In genomic region chr1:235068155-235069121, GRCh38 we compare ENCODE assay signal across 9 cellular contexts.
DNase-seq lines count a peak whose midpoint lies in the region; ATAC-seq and TF ChIP-seq lines count a peak whose summit lies in the region.
"Had no signal": no experiment of that assay in that cellular context is flagged by ENCODE, and none has a peak within 500 bp of the region (broad histone marks: within the 10 kb centered on the region; RNA-seq: fewer than 3 reads in every experiment).

No MANE protein-coding gene starts in this region.

- POLR2A ChIA-PET in PC-9 (lab: Charles Lee; ENCODE audit: unreplicated experiment), result interaction anchor here (0.6 to 1.1 kb wide), 15 partner anchors 11 to 859 kb away, joined by 3 to 11 read pairs (median 7); no protein-coding TSS in a partner anchor

- H2AFZ ChIP-seq in PC-9 (no peak overlapping the region), trophoblast cell (ENCODE audit: insufficient read depth, low read length, poor library complexity) (peak overlapping the region; percentile 17)

- H3K14ac ChIP-seq in trophoblast cell (ENCODE audit: low read length), result no peak overlapping the region

- H2BK12ac ChIP-seq in trophoblast cell (ENCODE audit: low read length), result peak overlapping the region; percentile 10

- H3K79me2 ChIP-seq in PC-9 (ENCODE audit: low read depth) (peaks cover 40% of the 10 kb centered on the region), trophoblast cell (ENCODE audit: control insufficient read depth, insufficient read depth, low read length, poor library complexity) (no peaks in the 10 kb centered on the region)

- BruUV-seq in PC-9 (replicated peaks; lab: Mats Ljungman, UMichigan), result TSS peak; percentile 98

- H4K20me1 ChIP-seq in BLaER1, result no peaks in the 10 kb centered on the region
- H4K20me1 ChIP-seq in PC-9 (ENCODE audit: insufficient read depth), result no peaks in the 10 kb centered on the region

- no peak for ATAC-seq in HG03457 (IDR thresholded peaks at IDR 0.05; ENCODE audit: unreplicated experiment)
- ATAC-seq: effector memory CD8-positive, alpha-beta T cell had no signal

- no peak overlapping the region for H3K4me3 ChIP-seq in BLaER1
- peak overlapping the region; percentile 39; the same call in 1 of the 2 replicates for H3K4me3 ChIP-seq in PC-9
- H3K4me3 ChIP-seq in esophagus muscularis mucosa, result no peak overlapping the region
- H3K4me3 ChIP-seq in trophoblast cell (ENCODE audit: low read depth, low read length), result no peak overlapping the region

- H3K27me3 ChIP-seq in BLaER1 (no peaks in the 10 kb centered on the region), PC-9 (ENCODE audit: insufficient read depth, low read depth) (no peaks in the 10 kb centered on the region), esophagus muscularis mucosa (no peaks in the 10 kb centered on the region), trophoblast cell (ENCODE audit: insufficient read depth, low read length) (no peaks in the 10 kb centered on the region)

- H3K23ac ChIP-seq in trophoblast cell (ENCODE audit: low read length), result no peak overlapping the region

- TF ChIP-seq CTCF in PC-9 (conservative IDR thresholded peaks at IDR 0.05), result no peak
- TF ChIP-seq CTCF in esophagus muscularis mucosa (IDR thresholded peaks at IDR 0.05), result no peak

- 83% methylated on average over 18 of the region's 19 CpGs for WGBS in esophagus muscularis mucosa
- WGBS in trophoblast cell (ENCODE audit: extremely low coverage, insufficient coverage, insufficient read length), result no CpG with 5 or more reads among the region's 19 CpGs

- H3K27ac ChIP-seq in BLaER1, result peak overlapping the region; percentile 2; the same call in 1 of the 2 replicates
- peak overlapping the region; percentile 100 for H3K27ac ChIP-seq in PC-9
- H3K27ac ChIP-seq in esophagus muscularis mucosa (replicated peaks in 1 of 4), result peak overlapping the region; percentile 25 to 58 (median 48)
- H3K27ac ChIP-seq in trophoblast cell (ENCODE audit: low read depth, low read length), result peak overlapping the region; percentile 26

- H4K12ac ChIP-seq in trophoblast cell (ENCODE audit: low read depth, low read length), result no peak overlapping the region

- no peak overlapping the region for H2AK5ac ChIP-seq in trophoblast cell (ENCODE audit: low read length)

- H3K9me3 ChIP-seq in BLaER1 (no peaks in the 10 kb centered on the region), PC-9 (ENCODE audit: insufficient read depth, low read depth) (no peaks in the 10 kb centered on the region), esophagus muscularis mucosa (no peaks in the 10 kb centered on the region), trophoblast cell (ENCODE audit: insufficient read depth, low read depth, low read length) (no peaks in the 10 kb centered on the region)

- H2BK120ac ChIP-seq in trophoblast cell (ENCODE audit: insufficient read depth, low read length, poor library complexity), result no peak overlapping the region

- H4K91ac ChIP-seq in trophoblast cell (ENCODE audit: low read depth, low read length), result peak overlapping the region; percentile 37

- intact Hi-C loops in PC-9 (cut with micrococcal nuclease; ENCODE audit: unreplicated experiment) (loop anchor here (1.0 to 2.0 kb wide), 4 partner anchors 8 to 344 kb away; no protein-coding TSS in a partner anchor), esophagus muscularis mucosa (cut with DNase I) (loop anchor here (5.0 kb wide), 1 partner anchor 56 kb away; no protein-coding TSS in a partner anchor)

- TF ChIP-seq EP300 in esophagus muscularis mucosa (IDR thresholded peaks at IDR 0.05), result no peak

- H2BK5ac ChIP-seq in trophoblast cell (ENCODE audit: low read depth, low read length, poor library complexity), result no peak overlapping the region

- H3K4ac ChIP-seq in trophoblast cell (ENCODE audit: low read depth, low read length), result no peak overlapping the region

- H4K8ac ChIP-seq in trophoblast cell (ENCODE audit: low read depth, low read length), result no peak overlapping the region

- H3K9ac ChIP-seq in BLaER1, result no peak overlapping the region
- H3K9ac ChIP-seq in trophoblast cell (ENCODE audit: low read length), result no peak overlapping the region

- H3K18ac ChIP-seq in trophoblast cell (ENCODE audit: low read length), result no peak overlapping the region

- H3K4me1 ChIP-seq in BLaER1 (peaks cover 37% of the 10 kb centered on the region), PC-9 (replicated peaks; ENCODE audit: insufficient read depth) (peaks cover 66% of the 10 kb centered on the region), esophagus muscularis mucosa (peaks cover 34 to 46% (median 36%) of the 10 kb centered on the region in 4 donors), trophoblast cell (ENCODE audit: control insufficient read depth in 1 of 2, insufficient read depth in 2 of 2, low read length in 2 of 2) (peaks cover 14% of the 10 kb centered on the region in 2 experiments)

- peaks cover 5% of the 10 kb centered on the region for H3K79me1 ChIP-seq in trophoblast cell (ENCODE audit: low read length)

- peaks cover 58% of the 10 kb centered on the region for H3F3A ChIP-seq in PC-9 (ENCODE audit: insufficient read depth, low read depth)

- H3K36me3 ChIP-seq in BLaER1 (no peaks in the 10 kb centered on the region), PC-9 (ENCODE audit: low read depth) (no peaks in the 10 kb centered on the region), esophagus muscularis mucosa (no peaks in the 10 kb centered on the region), trophoblast cell (ENCODE audit: control insufficient read depth in 1 of 2, insufficient read depth in 2 of 2, low read length in 2 of 2) (no peaks in the 10 kb centered on the region)

- H3K4me2 ChIP-seq in BLaER1 (peak overlapping the region; percentile 27), PC-9 (peak overlapping the region; percentile 76), trophoblast cell (ENCODE audit: low read length) (no peak overlapping the region)

- no peaks in the 10 kb centered on the region for H3K9me2 ChIP-seq in PC-9 (ENCODE audit: insufficient read depth)

- peak; percentile 92 to 98 for DNase-seq in PC-9
- no peak for DNase-seq in esophagus muscularis mucosa (ENCODE audit: extremely low spot score)
- DNase-seq in trophoblast cell, result peak; percentile 97 to 98
- DNase-seq in DMS79 (lab: John Stamatoyannopoulos, UW), result no peak
- no peak for DNase-seq in cerebellar nuclear complex (lab: John Stamatoyannopoulos, UW)
- DNase-seq in NCI-H524 (lab: John Stamatoyannopoulos, UW), result no peak
- DNase-seq: effector memory CD8-positive, alpha-beta T cell had no signal

- no peak for TF ChIP-seq POLR2A in esophagus muscularis mucosa (IDR thresholded peaks at IDR 0.05; ENCODE audit: low read depth)

- CTCF ChIA-PET in PC-9 (lab: Charles Lee), result interaction anchor here (0.9 kb wide), 1 partner anchor 93 kb away, joined by 3 read pairs; no protein-coding TSS in a partner anchor

Comparison
In these comparisons a context has a peak if more than half of its experiments do, and no peak if none do; other contexts are left out.
1. H3K27ac ChIP-seq: peak in every context shown above with its lines; median percentile 100 in PC-9; 48 in esophagus muscularis mucosa; 26 in trophoblast cell; 2 in BLaER1.
2. DNase-seq: peak in PC-9 (2 of 2) and trophoblast cell (2 of 2); none in esophagus muscularis mucosa (single experiment), DMS79 (single experiment), cerebellar nuclear complex (0 of 2) and NCI-H524 (0 of 2).